Comparison of ENCODE assay signal across 18 cellular contexts in the genomic region with DNA sequence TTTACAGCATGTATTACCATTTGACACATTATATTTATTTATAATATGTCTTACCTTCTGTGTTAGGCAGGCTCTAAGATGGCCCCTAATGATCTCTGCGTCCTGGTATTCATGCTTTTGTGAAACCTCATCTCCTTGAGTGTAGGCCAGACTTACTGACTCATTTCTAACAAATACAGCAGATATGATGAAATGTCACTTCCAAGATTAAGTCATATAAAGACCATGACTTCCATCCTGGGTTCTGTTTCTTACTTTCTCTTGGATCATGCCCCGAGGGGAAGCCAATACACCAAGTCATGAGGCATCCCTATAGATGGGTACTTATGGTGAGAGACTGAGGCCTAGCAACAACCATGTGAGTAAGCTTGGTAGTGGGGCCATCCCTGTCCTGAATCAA. TPM values are rescaled to one million over a fixed set of nuclear protein-coding genes. Genes with fewer than 3 reads are reported as not detected.
DNase-seq lines count a peak whose midpoint lies in the region; ATAC-seq and TF ChIP-seq lines count a peak whose summit lies in the region.
"Had no signal": no experiment of that assay in that cellular context is flagged by ENCODE, and none has a peak within 500 bp of the region (broad histone marks: within the 10 kb centered on the region; RNA-seq: fewer than 3 reads in every experiment).

No MANE protein-coding gene starts in this region.

- TF ChIP-seq CTCF in AG04450 (IDR thresholded peaks at IDR 0.05; ENCODE audit: low read depth, low read length) (no peak), gastroesophageal sphincter (IDR thresholded peaks at IDR 0.05) (no peak)

- no peak for TF ChIP-seq EP300 in gastroesophageal sphincter (IDR thresholded peaks at IDR 0.05)

- ATAC-seq in gastroesophageal sphincter (peak; percentile 82), GM19328 (IDR thresholded peaks at IDR 0.05; ENCODE audit: unreplicated experiment) (no peak)
- ATAC-seq: stimulated activated memory B cell treated with anti-CD40 and anti-IgM and Interleukin-4, amounts not matched to agents 10 μg/mL and 1 μg/mL and 100 μg/mL, for 72 hours had no signal

- H3K27ac ChIP-seq in AG04450 (ENCODE audit: low read depth, low read length) (peak overlapping the region; percentile 49), gastroesophageal sphincter (no peak overlapping the region)
- H3K27ac ChIP-seq: KMS-11, prostate gland had no signal

- CTCF ChIA-PET in AG04450 (lab: Charles Lee), result no interaction called here

- POLR2A ChIA-PET in AG04450 (lab: Yijun Ruan, JAX), result no interaction called here

- H3K4me1 ChIP-seq in gastroesophageal sphincter, result peaks cover 0 to 43% (median 5%) of the 10 kb centered on the region in 3 donors
- H3K4me1 ChIP-seq: prostate gland had no signal

- WGBS in gastroesophageal sphincter (ENCODE audit: low coverage in 1 of 2), 2 donors, result 52 to 86% methylated on average over 2 of the region's 2 CpGs

- peak; percentile 52 for DNase-seq in AG04450 (ENCODE audit: low read depth, low spot score)
- peak; percentile 56 for DNase-seq in HS-27A (ENCODE audit: low read depth)
- peak; percentile 50 for DNase-seq in astrocyte of the hippocampus (ENCODE audit: low read depth, low spot score)
- no peak for DNase-seq in LoVo (ENCODE audit: low spot score)
- no peak for DNase-seq in T-helper 2 cell
- DNase-seq in iPS-NIHi7 (ENCODE audit: extremely low spot score), result no peak
- DNase-seq: C1 segment of cervical spinal cord; cortex of kidney; DND-41; kidney; NCI-H2029 treated with DMSO at 0.1 percent for 48 hours; Right ventricle myocardium superior; stimulated activated CD4-positive, alpha-beta T cell treated with anti-CD3 and anti-CD28 coated beads, Interleukin-4, amount 100 ng/mL, for 24 hours had no signal

- TF ChIP-seq POLR2A in gastroesophageal sphincter (IDR thresholded peaks at IDR 0.05), result no peak

- no peaks in the 10 kb centered on the region for H3K36me3 ChIP-seq in gastroesophageal sphincter
- H3K36me3 ChIP-seq: prostate gland had no signal

- H3K27me3 ChIP-seq in AG04450 (ENCODE audit: control insufficient read depth, insufficient read depth, low read length) (no peaks in the 10 kb centered on the region), gastroesophageal sphincter (no peaks in the 10 kb centered on the region)

- H3K9me3 ChIP-seq in AG04450 (ENCODE audit: control insufficient read depth, insufficient read depth, low read length), result peaks cover 9% of the 10 kb centered on the region; the same call in 1 of the 2 replicates
- peaks cover 0 to 5% (median 0%) of the 10 kb centered on the region in 3 donors for H3K9me3 ChIP-seq in gastroesophageal sphincter
- H3K9me3 ChIP-seq: prostate gland had no signal

- H3K4me3 ChIP-seq in AG04450 (ENCODE audit: low read depth, low read length) (no peak overlapping the region), gastroesophageal sphincter (no peak overlapping the region)
- H3K4me3 ChIP-seq: prostate gland had no signal

RNA-seq across cellular contexts. Expression of gene ZHX3, which starts 30.2 kb away (rescaled TPM):
- polyA plus RNA-seq in AG04450 (2011; rRNA removed), result 24.1 and 29.5 TPM in 2 replicates
- 54.6 and 73.2 TPM in 2 replicates for polyA minus RNA-seq in AG04450 (2011; rRNA and poly(A)+ RNA removed)
- 100 to 1,000 TPM; 121 to 183 (median 155) TPM for total RNA-seq in gastroesophageal sphincter

RNA-seq across cellular contexts. Expression of gene LPIN3, which starts 53.3 kb away (rescaled TPM):
- polyA plus RNA-seq in AG04450 (2011; rRNA removed), result 1.2 and 2.0 TPM in 2 replicates
- 4.0 and 4.2 TPM in 2 replicates for polyA minus RNA-seq in AG04450 (2011; rRNA and poly(A)+ RNA removed)
- 10 to 100 TPM in 2 of 4 donors, 1 to 10 TPM in 2; 5.5 to 16.6 (median 9.1) TPM for total RNA-seq in gastroesophageal sphincter

Comparison
In these comparisons a context has a peak if more than half of its experiments do, and no peak if none do; other contexts are left out.
1. DNase-seq: peak in AG04450 (single experiment), HS-27A (single experiment) and astrocyte of the hippocampus (single experiment); none in LoVo (single experiment), T-helper 2 cell (0 of 5) and iPS-NIHi7 (single experiment).